1 cellular context compared by ENCODE assay signal in the genomic region with DNA sequence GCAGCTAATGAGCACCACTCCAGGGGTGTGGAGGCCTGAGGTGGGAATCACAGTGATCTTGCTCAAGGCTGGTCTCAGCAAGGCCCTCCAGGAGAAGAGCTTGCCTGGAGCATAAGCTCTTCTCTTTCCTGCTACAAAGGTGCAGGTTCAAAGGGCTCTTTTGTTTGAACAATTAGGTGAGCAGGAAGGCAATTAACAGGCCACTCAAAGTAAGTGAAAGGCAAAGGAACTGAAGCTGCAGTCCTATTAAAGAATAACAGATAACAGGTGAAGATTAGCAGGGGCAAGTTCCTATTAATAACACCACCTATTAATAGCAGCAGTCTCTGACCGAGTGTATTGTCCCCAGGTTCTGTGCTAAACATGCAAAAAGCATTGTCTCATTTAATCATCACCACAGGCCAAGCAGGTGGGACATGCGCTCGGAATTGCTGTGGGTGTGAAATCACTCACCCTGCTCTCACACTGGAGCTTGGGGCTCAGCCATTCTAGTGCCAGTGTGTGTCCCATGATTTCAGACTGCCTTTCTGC.
TF ChIP-seq lines count a peak whose summit lies in the region.

No MANE protein-coding gene starts in this region.

TF ChIP-seq in HepG2, 621 proteins besides CTCF, POLR2A, EP300 and RAD21 (continued from another document):
- TF ChIP-seq, protein P1, sequence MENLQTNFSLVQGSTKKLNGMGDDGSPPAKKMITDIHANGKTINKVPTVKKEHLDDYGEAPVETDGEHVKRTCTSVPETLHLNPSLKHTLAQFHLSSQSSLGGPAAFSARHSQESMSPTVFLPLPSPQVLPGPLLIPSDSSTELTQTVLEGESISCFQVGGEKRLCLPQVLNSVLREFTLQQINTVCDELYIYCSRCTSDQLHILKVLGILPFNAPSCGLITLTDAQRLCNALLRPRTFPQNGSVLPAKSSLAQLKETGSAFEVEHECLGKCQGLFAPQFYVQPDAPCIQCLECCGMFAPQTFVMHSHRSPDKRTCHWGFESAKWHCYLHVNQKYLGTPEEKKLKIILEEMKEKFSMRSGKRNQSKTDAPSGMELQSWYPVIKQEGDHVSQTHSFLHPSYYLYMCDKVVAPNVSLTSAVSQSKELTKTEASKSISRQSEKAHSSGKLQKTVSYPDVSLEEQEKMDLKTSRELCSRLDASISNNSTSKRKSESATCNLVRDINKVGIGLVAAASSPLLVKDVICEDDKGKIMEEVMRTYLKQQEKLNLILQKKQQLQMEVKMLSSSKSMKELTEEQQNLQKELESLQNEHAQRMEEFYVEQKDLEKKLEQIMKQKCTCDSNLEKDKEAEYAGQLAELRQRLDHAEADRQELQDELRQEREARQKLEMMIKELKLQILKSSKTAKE (CRISPR knock-in tag; IDR thresholded peaks at IDR 0.05; ENCODE audit: borderline replicate concordance), result no peak
TF ChIP-seq in HepG2: peak in this region for 46.
